In genomic region chr1:2516946-2517345, GRCh38 we compare ENCODE assay signal across 12 cellular contexts. TPM values are rescaled to one million over a fixed set of nuclear protein-coding genes. Genes with fewer than 3 reads are reported as not detected.
DNase-seq lines count a peak whose midpoint lies in the region.
"Had no signal": no experiment of that assay in that cellular context is flagged by ENCODE, and none has a peak within 500 bp of the region (broad histone marks: within the 10 kb centered on the region; RNA-seq: fewer than 3 reads in every experiment).

No MANE protein-coding gene starts in this region.

- H2BK15ac ChIP-seq in neuronal stem cell (ENCODE audit: low read length) = no peak overlapping the region

- H3K4ac ChIP-seq in neuronal stem cell (ENCODE audit: low read length) = no peak overlapping the region

- no peak overlapping the region for H4K91ac ChIP-seq in neuronal stem cell (ENCODE audit: low read depth, low read length, poor library complexity)

- no peak overlapping the region for H3K4me3 Mint-ChIP-seq in T-helper 1 cell treated with Interleukin-12 subunit alpha and Interleukin-12 subunit beta and Interleukin-4 antibody, amounts not matched to agents 30 μg/mL and 1 μg/mL, for 36 hours
- H3K4me3 Mint-ChIP-seq: CD4-positive, CD25-positive, alpha-beta regulatory T cell; H9 had no signal

- H2BK12ac ChIP-seq in neuronal stem cell (ENCODE audit: low read length) = no peak overlapping the region

- no peak overlapping the region for H3K9ac ChIP-seq in neuronal stem cell (ENCODE audit: low read depth, low read length, poor library complexity)
- H3K9ac ChIP-seq: KMS-11 had no signal

- peak overlapping the region; percentile 20 for H3K23ac ChIP-seq in neuronal stem cell (ENCODE audit: low read depth, low read length, poor library complexity)

- no peaks in the 10 kb centered on the region for H3K9me3 Mint-ChIP-seq in T-helper 1 cell treated with Interleukin-12 subunit alpha and Interleukin-12 subunit beta and Interleukin-4 antibody, amounts not matched to agents 30 μg/mL and 1 μg/mL, for 36 hours
- H3K9me3 Mint-ChIP-seq: CD4-positive, CD25-positive, alpha-beta regulatory T cell; H9 had no signal

- peaks cover 21% of the 10 kb centered on the region for H3K79me1 ChIP-seq in neuronal stem cell (ENCODE audit: low read depth, low read length)

- H3K27ac ChIP-seq in neuronal stem cell (replicated peaks; ENCODE audit: low read length) = no peak overlapping the region
- H3K27ac ChIP-seq: 22Rv1, A549, KMS-11 had no signal

- H3K36me3 ChIP-seq in neuronal stem cell (replicated peaks in 1 of 2; ENCODE audit: control insufficient read depth in 2 of 2, insufficient read depth in 2 of 2, low read length in 2 of 2) = peaks cover 70 to 98% of the 10 kb centered on the region in 2 donors

- no peak overlapping the region for H2AFZ ChIP-seq in neuronal stem cell (ENCODE audit: low read length)

- WGBS in neuronal stem cell (ENCODE audit: extremely low coverage in 2 of 2, insufficient read length in 2 of 2, insufficient replicate concordance in 1 of 2), 2 donors = no CpG with 5 or more reads among the region's 14 CpGs

- H3K4me3 ChIP-seq in neuronal stem cell (ENCODE audit: low read length in 2 of 2) = no peak overlapping the region
- H3K4me3 ChIP-seq: A549 had no signal

- DNase-seq in T-helper 1 cell (no peak), neuronal stem cell (ENCODE audit: low spot score) (no peak), AML-193 (lab: John Stamatoyannopoulos, UW) (no peak)
- DNase-seq: C1 segment of cervical spinal cord; Caco-2; CD4-positive, CD25-positive, alpha-beta regulatory T cell; H9 had no signal

- H3K14ac ChIP-seq in neuronal stem cell (ENCODE audit: low read length) = no peak overlapping the region

- H3K9me3 ChIP-seq in neuronal stem cell (replicated peaks in 1 of 2; ENCODE audit: control insufficient read depth in 2 of 2, insufficient read depth in 1 of 2, low read depth in 1 of 2, low read length in 2 of 2) = no peaks in the 10 kb centered on the region
- H3K9me3 ChIP-seq: A549, Caco-2 had no signal

- H4K8ac ChIP-seq in neuronal stem cell (ENCODE audit: low read depth, low read length) = no peak overlapping the region

- no peaks in the 10 kb centered on the region for H3K4me1 Mint-ChIP-seq in T-helper 1 cell treated with Interleukin-12 subunit alpha and Interleukin-12 subunit beta and Interleukin-4 antibody, amounts not matched to agents 30 μg/mL and 1 μg/mL, for 36 hours (ENCODE audit: low read depth)
- H3K4me1 Mint-ChIP-seq: CD4-positive, CD25-positive, alpha-beta regulatory T cell; H9 had no signal

- H2BK5ac ChIP-seq in neuronal stem cell (ENCODE audit: low read length) = no peak overlapping the region

- no peaks in the 10 kb centered on the region for H3K27me3 ChIP-seq in neuronal stem cell (ENCODE audit: control insufficient read depth in 3 of 3, insufficient read depth in 3 of 3, low read depth in 1 of 3, low read length in 3 of 3)

- H2AK5ac ChIP-seq in neuronal stem cell (ENCODE audit: low read depth, low read length) = no peak overlapping the region

- H2BK120ac ChIP-seq in neuronal stem cell (ENCODE audit: low read depth, low read length) = no peak overlapping the region

- no peak overlapping the region for H3K4me2 ChIP-seq in neuronal stem cell (ENCODE audit: insufficient read depth, low read length, poor library complexity, severe bottlenecking)
- H3K4me2 ChIP-seq: A549, KMS-11 had no signal

- H3K27ac Mint-ChIP-seq in T-helper 1 cell treated with Interleukin-12 subunit alpha and Interleukin-12 subunit beta and Interleukin-4 antibody, amounts not matched to agents 30 μg/mL and 1 μg/mL, for 36 hours = peak overlapping the region; percentile 49
- H3K27ac Mint-ChIP-seq: H9 had no signal

- H3K4me1 ChIP-seq in neuronal stem cell (ENCODE audit: control insufficient read depth in 2 of 2, insufficient read depth in 1 of 2, low read depth in 1 of 2, low read length in 2 of 2) = no peaks in the 10 kb centered on the region
- H3K4me1 ChIP-seq: A549, Caco-2 had no signal

- H3K18ac ChIP-seq in neuronal stem cell (ENCODE audit: low read length) = no peak overlapping the region

- H3K36me3 Mint-ChIP-seq in T-helper 1 cell treated with Interleukin-12 subunit alpha and Interleukin-12 subunit beta and Interleukin-4 antibody, amounts not matched to agents 30 μg/mL and 1 μg/mL, for 36 hours (ENCODE audit: low read depth) = peaks cover 18% of the 10 kb centered on the region

- H3K27me3 Mint-ChIP-seq in T-helper 1 cell treated with Interleukin-12 subunit alpha and Interleukin-12 subunit beta and Interleukin-4 antibody, amounts not matched to agents 30 μg/mL and 1 μg/mL, for 36 hours (ENCODE audit: low read depth) = no peaks in the 10 kb centered on the region
- H3K27me3 Mint-ChIP-seq: CD4-positive, CD25-positive, alpha-beta regulatory T cell had no signal

RNA-seq across cellular contexts. Expression of gene PANK4, which starts 9.4 kb away (rescaled TPM):
- 23.5 TPM for polyA plus RNA-seq in neuronal stem cell (2013, experiment 1 of 2)
- 22.7 TPM for polyA plus RNA-seq in neuronal stem cell (2013, experiment 2 of 2)

RNA-seq across cellular contexts. Expression of gene HES5, which starts 13.1 kb away (rescaled TPM):
- polyA plus RNA-seq in neuronal stem cell (2013, experiment 1 of 2) = 208 TPM
- polyA plus RNA-seq in neuronal stem cell (2013, experiment 2 of 2) = 209 TPM
- polyA plus RNA-seq: A549; CD4-positive, CD25-positive, alpha-beta regulatory T cell; H1 had no signal

RNA-seq across cellular contexts. Expression of gene TNFRSF14, which starts 39.2 kb away (rescaled TPM):
- 1.1 TPM for polyA plus RNA-seq in neuronal stem cell (2013, experiment 1 of 2)
- polyA plus RNA-seq in neuronal stem cell (2013, experiment 2 of 2) = 1.3 TPM

RNA-seq across cellular contexts. Expression of gene PLCH2, which starts 40.9 kb away (rescaled TPM):
- polyA plus RNA-seq in neuronal stem cell (2013, experiment 1 of 2) = 4.2 TPM
- 4.0 TPM for polyA plus RNA-seq in neuronal stem cell (2013, experiment 2 of 2)
